In genomic region chr19:37719111-37719926, GRCh38 we compare ENCODE assay signal across 8 cellular contexts. TPM values are rescaled to one million over a fixed set of nuclear protein-coding genes. Genes with fewer than 3 reads are reported as not detected.
DNase-seq lines count a peak whose midpoint lies in the region; ATAC-seq and TF ChIP-seq lines count a peak whose summit lies in the region.

ZNF607 (minus strand) TSS chr19:37719761; CDS start chr19:37711618, 8,143 bp downstream.

- H3K27ac Mint-ChIP-seq in activated CD8-positive, alpha-beta T cell treated with anti-CD3 and anti-CD28 coated beads for 36 hours = peak within 1 kb of the TSS; percentile 91

- ATAC-seq in GM19025 (IDR thresholded peaks at IDR 0.05; ENCODE audit: low read depth, unreplicated experiment) (peak; percentile 85), HG03342 (IDR thresholded peaks at IDR 0.05; ENCODE audit: unreplicated experiment) (peak; percentile 93)
- ATAC-seq in activated CD8-positive, alpha-beta T cell treated with anti-CD3 and anti-CD28 coated beads for 36 hours = peak; percentile 95

- TF ChIP-seq CTCF in AG09319 (IDR thresholded peaks at IDR 0.05; ENCODE audit: low read depth, low read length) = peak; percentile 71
- TF ChIP-seq CTCF in activated CD8-positive, alpha-beta T cell treated with anti-CD3 and anti-CD28 coated beads for 36 hours (IDR thresholded peaks at IDR 0.05) = peak; percentile 60

- H3K9me3 Mint-ChIP-seq in activated CD8-positive, alpha-beta T cell treated with anti-CD3 and anti-CD28 coated beads for 36 hours = peaks cover 6% of the 10 kb centered on the region

- CTCF ChIA-PET in activated CD8-positive, alpha-beta T cell treated with anti-CD3 and anti-CD28 coated beads for 36 hours (lab: Charles Lee) = interaction anchor here (0.6 kb wide), 1 partner anchor 187 kb away, joined by 3 read pairs; the partner anchor contains the start of gene WDR87

- H3K27me3 Mint-ChIP-seq in activated CD8-positive, alpha-beta T cell treated with anti-CD3 and anti-CD28 coated beads for 36 hours = no peaks in the 10 kb centered on the region

- POLR2A ChIA-PET in activated CD8-positive, alpha-beta T cell treated with anti-CD3 and anti-CD28 coated beads for 36 hours (lab: Charles Lee) = interaction anchor here (0.6 to 1.0 kb wide), 4 partner anchors 27 to 398 kb away, joined by 3 to 6 read pairs (median 3); partner anchors contain the start of gene ZNF573

- H3K4me3 Mint-ChIP-seq in activated CD8-positive, alpha-beta T cell treated with anti-CD3 and anti-CD28 coated beads for 36 hours = peak within 1 kb of the TSS; percentile 96

- peaks cover 33% of the 10 kb centered on the region for H3K36me3 Mint-ChIP-seq in activated CD8-positive, alpha-beta T cell treated with anti-CD3 and anti-CD28 coated beads for 36 hours (ENCODE audit: low read depth)

- peak; percentile 72 for DNase-seq in AG09319 (ENCODE audit: extremely low read depth, low read depth)
- peak; percentile 96 to 97 for DNase-seq in NCI-H524 (lab: John Stamatoyannopoulos, UW)
- peak; percentile 90 for DNase-seq in activated CD8-positive, alpha-beta T cell treated with anti-CD3 and anti-CD28 coated beads for 36 hours
- DNase-seq in effector CD8-positive, alpha-beta T cell (lab: John Stamatoyannopoulos, UW) = peak; percentile 68
- peak; percentile 89 to 90 for DNase-seq in lung microvascular endothelial cell (ENCODE audit: low read depth in 2 of 2)
- DNase-seq in stimulated activated CD4-positive, alpha-beta T cell treated with anti-CD3 and anti-CD28 coated beads, TNF-alpha, amount 100 ng/mL, for 4 hours (ENCODE audit: low read depth in 3 of 3) = peak; percentile 68 to 76 (median 69)

- peaks cover 14% of the 10 kb centered on the region for H3K4me1 Mint-ChIP-seq in activated CD8-positive, alpha-beta T cell treated with anti-CD3 and anti-CD28 coated beads for 36 hours (ENCODE audit: low read depth)

- intact Hi-C loops in activated CD8-positive, alpha-beta T cell treated with anti-CD3 and anti-CD28 coated beads for 36 hours (cut with micrococcal nuclease) = no loop called here

RNA-seq across cellular contexts. Expression of gene ZNF607, which starts in this region (rescaled TPM):
- 1 to 10 TPM; 7.4 to 7.8 TPM for total RNA-seq in activated CD8-positive, alpha-beta T cell treated with anti-CD3 and anti-CD28 coated beads for 36 hours
- 2.0 and 3.6 TPM in 2 replicates for total RNA-seq in lung microvascular endothelial cell

Comparison
In these comparisons a context has a peak if more than half of its experiments do, and no peak if none do; other contexts are left out.
1. Peak in every context shown above with its lines: DNase-seq and ATAC-seq.